In genomic region chr6:101811108-101811507, GRCh38 we compare ENCODE assay signal across 30 cellular contexts.
"Had no signal": no experiment of that assay in that cellular context is flagged by ENCODE, and none has a peak within 500 bp of the region (broad histone marks: within the 10 kb centered on the region; RNA-seq: fewer than 3 reads in every experiment).

No MANE protein-coding gene starts in this region.

- H3K9ac ChIP-seq: neural progenitor cell, parathyroid adenoma had no signal

- H3K27me3 ChIP-seq: neural progenitor cell, ovary, right lobe of liver, sigmoid colon, spleen, suprapubic skin, testis, tibial artery, transverse colon, upper lobe of right lung, uterus had no signal

- H3K4me3 ChIP-seq: neural progenitor cell, ovary, psoas muscle, right lobe of liver, sigmoid colon, smooth muscle cell, spleen, suprapubic skin, testis, tibial artery, transverse colon, upper lobe of right lung, uterus had no signal

- ATAC-seq: naive thymus-derived CD8-positive, alpha-beta T cell; natural killer cell treated with Interleukin-12 subunit alpha and Interleukin-12 subunit beta and Interleukin-15 and Interleukin-18, amount 100 ng/mL, for 72 hours; psoas muscle; right cardiac atrium; right lobe of liver; stimulated activated memory B cell treated with anti-CD40 and anti-IgM and Interleukin-4, amounts not matched to agents 10 μg/mL and 1 μg/mL and 100 μg/mL, for 72 hours; stimulated activated naive CD8-positive, alpha-beta T cell treated with anti-CD3 and anti-CD28 coated beads, Interleukin-15, amount 100 ng/mL, for 72 hours; stimulated activated naive CD8-positive, alpha-beta T cell treated with anti-CD3 and anti-CD28 coated beads, Interleukin-15, Interleukin-2, amounts not matched to agents 100 U/mL and 50 U/mL, for 24 hours; upper lobe of right lung had no signal

- H3K27ac ChIP-seq: neural progenitor cell, ovary, parathyroid adenoma, psoas muscle, right lobe of liver, sigmoid colon, spleen, suprapubic skin, testis, tibial artery, transverse colon, upper lobe of right lung, uterus had no signal

- H3K4me1 ChIP-seq: parathyroid adenoma, psoas muscle, right lobe of liver, sigmoid colon, spleen, suprapubic skin, testis, tibial artery, transverse colon, upper lobe of right lung, uterus had no signal

- H3K4me2 ChIP-seq: neural progenitor cell, smooth muscle cell had no signal

- H3K79me2 ChIP-seq: parathyroid adenoma had no signal

- DNase-seq: naive thymus-derived CD8-positive, alpha-beta T cell; nephron progenitor cell; occipital lobe; ovary; posterior cingulate gyrus; psoas muscle; right cardiac atrium; right lobe of liver; sigmoid colon; spleen; stimulated activated CD4-positive, alpha-beta T cell treated with anti-CD3 and anti-CD28 coated beads, Interleukin-12 subunit alpha, Interleukin-12 subunit beta, amount 100 ng/mL, for 4 hours; stimulated activated CD4-positive, alpha-beta T cell treated with anti-CD3 and anti-CD28 coated beads, Interleukin-1b, Interleukin-23, amount 100 ng/mL, for 48 hours; stimulated activated CD4-positive, alpha-beta T cell treated with anti-CD3 and anti-CD28 coated beads, Interleukin-4, amount 100 ng/mL, for 1 hour; stimulated activated CD4-positive, alpha-beta T cell treated with anti-CD3 and anti-CD28 coated beads, Interleukin-4, amount 100 ng/mL, for 4 hours; stimulated activated CD8-positive, alpha-beta memory T cell treated with anti-CD3 and anti-CD28 coated beads, Interleukin-4, amount 100 ng/mL, for 48 hours; stimulated activated naive CD4-positive, alpha-beta T cell; stimulated activated naive CD8-positive, alpha-beta T cell treated with anti-CD3 and anti-CD28 coated beads, Interleukin-15, amount 100 ng/mL, for 72 hours; stimulated activated naive CD8-positive, alpha-beta T cell treated with anti-CD3 and anti-CD28 coated beads, Interleukin-15, Interleukin-2, amounts not matched to agents 100 U/mL and 50 U/mL, for 24 hours; substantia nigra; testis; tibial artery; transverse colon; upper lobe of right lung; uterus had no signal

- H3K36me3 ChIP-seq: neural progenitor cell, ovary, right lobe of liver, sigmoid colon, spleen, suprapubic skin, tibial artery, transverse colon, upper lobe of right lung, uterus had no signal

- H3K9me3 ChIP-seq: ovary, psoas muscle, right lobe of liver, sigmoid colon, spleen, suprapubic skin, testis, tibial artery, transverse colon, upper lobe of right lung, uterus had no signal

- H2AFZ ChIP-seq: parathyroid adenoma had no signal
